8 cellular contexts compared by ENCODE assay signal in genomic region chr3:143002727-143003126, GRCh38. TPM values are rescaled to one million over a fixed set of nuclear protein-coding genes. Genes with fewer than 3 reads are reported as not detected.
DNase-seq lines count a peak whose midpoint lies in the region; ATAC-seq and TF ChIP-seq lines count a peak whose summit lies in the region.

No MANE protein-coding gene starts in this region.

- H3K27ac Mint-ChIP-seq in CD4-positive, alpha-beta memory T cell: peak overlapping the region; percentile 86 to 100 (median 99)
- H3K27ac Mint-ChIP-seq in neural progenitor cell: no peak overlapping the region

- H2AFZ ChIP-seq in neural progenitor cell (replicated peaks): no peak overlapping the region

- ATAC-seq in GM18868 (IDR thresholded peaks at IDR 0.05; ENCODE audit: unreplicated experiment): no peak

- H3K4me3 Mint-ChIP-seq in CD4-positive, alpha-beta memory T cell: peak overlapping the region; percentile 97 to 100 (median 99)
- H3K4me3 Mint-ChIP-seq in neural progenitor cell: peak overlapping the region; percentile 98

- H3K27me3 Mint-ChIP-seq in CD4-positive, alpha-beta memory T cell: peaks cover 0 to 2% of the 10 kb centered on the region in 2 donors
- H3K27me3 Mint-ChIP-seq in neural progenitor cell (ENCODE audit: insufficient read depth, low read depth): no peaks in the 10 kb centered on the region

- no peaks in the 10 kb centered on the region for H3K9me3 Mint-ChIP-seq in CD4-positive, alpha-beta memory T cell
- no peaks in the 10 kb centered on the region for H3K9me3 Mint-ChIP-seq in neural progenitor cell

- peaks cover 0 to 16% of the 10 kb centered on the region in 2 donors for H3K36me3 Mint-ChIP-seq in CD4-positive, alpha-beta memory T cell
- peaks cover 6% of the 10 kb centered on the region for H3K36me3 Mint-ChIP-seq in neural progenitor cell

- H3K27ac ChIP-seq in CD4-positive, alpha-beta memory T cell (ENCODE audit: low read depth, low read length): peak overlapping the region; percentile 95
- H3K27ac ChIP-seq in ectodermal cell (ENCODE audit: insufficient read depth, low read depth, low read length, poor library complexity, severe bottlenecking) (no peak overlapping the region), neural progenitor cell (no peak overlapping the region)

- 4 to 5% methylated on average over 7 to 9 of the region's 9 CpGs for WGBS in ectodermal cell, 2 experiments

- H3K9ac ChIP-seq in neural progenitor cell: peak overlapping the region; percentile 98

- peaks cover 79% of the 10 kb centered on the region for H3K79me2 ChIP-seq in neural progenitor cell (ENCODE audit: low read depth)

- peaks cover 29% of the 10 kb centered on the region for H3F3A ChIP-seq in neural progenitor cell (ENCODE audit: low read depth)

- peaks cover 38 to 69% (median 48%) of the 10 kb centered on the region in 4 donors for H3K4me1 Mint-ChIP-seq in CD4-positive, alpha-beta memory T cell
- peaks cover 24% of the 10 kb centered on the region for H3K4me1 Mint-ChIP-seq in neural progenitor cell

- CTCF ChIA-PET in CD4-positive, alpha-beta memory T cell (lab: Charles Lee; ENCODE audit: partially characterized antibody): interaction anchor here (0.9 to 4.3 kb wide), 7 partner anchors 9 to 424 kb away, joined by 3 to 16 read pairs (median 5); partner anchors contain the start of gene PLS1

- H4K20me1 ChIP-seq in neural progenitor cell (ENCODE audit: low read depth): peaks cover 33% of the 10 kb centered on the region

- H3K4me3 ChIP-seq in CD4-positive, alpha-beta memory T cell (ENCODE audit: low read length in 2 of 2): peak overlapping the region; percentile 82 to 100
- H3K4me3 ChIP-seq in ectodermal cell (ENCODE audit: insufficient read depth, low read depth, low read length) (peak overlapping the region; percentile 88), neural progenitor cell (peak overlapping the region; percentile 89)

- intact Hi-C loops in CD4-positive, alpha-beta memory T cell (cut with micrococcal nuclease): loop anchor here (5.0 kb wide), 2 partner anchors 1125 to 1205 kb away; partner anchors contain the start of gene ATP1B3

- POLR2A ChIA-PET in CD4-positive, alpha-beta memory T cell (lab: Charles Lee; ENCODE audit: partially characterized antibody): interaction anchor here (2.0 to 4.6 kb wide), 7 partner anchors 9 to 969 kb away, joined by 8 to 72 read pairs (median 18); partner anchors contain the start of genes ATR, DIPK2A, PLS1 and TRPC1

- no peaks in the 10 kb centered on the region for H3K27me3 ChIP-seq in CD4-positive, alpha-beta memory T cell (ENCODE audit: insufficient read depth, low read length)
- H3K27me3 ChIP-seq in ectodermal cell (ENCODE audit: control insufficient read depth, insufficient read depth, low read length, poor library complexity, severe bottlenecking) (no peaks in the 10 kb centered on the region), neural progenitor cell (no peaks in the 10 kb centered on the region)

- H3K4me2 ChIP-seq in neural progenitor cell: peak overlapping the region; percentile 91

- no peak for DNase-seq in CD4-positive, alpha-beta memory T cell
- DNase-seq in NAMALWA (ENCODE audit: low spot score) (peak; percentile 44), neural progenitor cell (ENCODE audit: low spot score) (no peak), HuH-7 (ENCODE audit: low spot score) (no peak), EL (no peak)
- no peak for DNase-seq in activated CD8-positive, alpha-beta memory T cell treated with anti-CD3 and anti-CD28 coated beads, Interleukin-2, amount 50 U/mL, for 4 hours

- no peaks in the 10 kb centered on the region for H3K9me3 ChIP-seq in CD4-positive, alpha-beta memory T cell (ENCODE audit: control insufficient read depth in 1 of 2, low read length in 2 of 2)
- H3K9me3 ChIP-seq in ectodermal cell (ENCODE audit: control insufficient read depth, low read length) (no peaks in the 10 kb centered on the region), neural progenitor cell (ENCODE audit: low read depth) (no peaks in the 10 kb centered on the region)

- TF ChIP-seq CTCF in neural progenitor cell (IDR thresholded peaks at IDR 0.05): no peak

- H3K36me3 ChIP-seq in CD4-positive, alpha-beta memory T cell (ENCODE audit: insufficient read depth, low read length): no peaks in the 10 kb centered on the region
- H3K36me3 ChIP-seq in ectodermal cell (ENCODE audit: control insufficient read depth, insufficient read depth, low read length) (no peaks in the 10 kb centered on the region), neural progenitor cell (no peaks in the 10 kb centered on the region)

- H3K4me1 ChIP-seq in CD4-positive, alpha-beta memory T cell (ENCODE audit: insufficient read depth, low read length): peaks cover 58% of the 10 kb centered on the region
- no peaks in the 10 kb centered on the region for H3K4me1 ChIP-seq in ectodermal cell (ENCODE audit: control insufficient read depth, insufficient read depth, low read length)
- H3K4me1 ChIP-seq in neural progenitor cell: peaks cover 20% of the 10 kb centered on the region

RNA-seq across cellular contexts. Expression of gene U2SURP, which starts 1.4 kb away (rescaled TPM):
- 100 to 1,000 TPM; 137 TPM for total RNA-seq in CD4-positive, alpha-beta memory T cell
- 100 to 1,000 TPM in 1 of 2 donors, 10 to 100 TPM in 1; 97.6 to 115 TPM for polyA plus RNA-seq in CD4-positive, alpha-beta memory T cell
- polyA plus RNA-seq in ectodermal cell (2013, experiment 1 of 4): 137 TPM
- 150 TPM for polyA plus RNA-seq in ectodermal cell (2013, experiment 2 of 4)
- polyA plus RNA-seq in ectodermal cell (2013, experiment 3 of 4): 100 TPM
- polyA plus RNA-seq in ectodermal cell (2013, experiment 4 of 4): 111 TPM
- 148 and 232 TPM in 2 replicates for total RNA-seq in neural progenitor cell (ENCODE audit: low replicate concordance)

RNA-seq across cellular contexts. Expression of gene PAQR9, which starts 39.3 kb away (rescaled TPM):
- not detected for total RNA-seq in CD4-positive, alpha-beta memory T cell
- not detected for polyA plus RNA-seq in CD4-positive, alpha-beta memory T cell
- 2.5 TPM for polyA plus RNA-seq in ectodermal cell (2013, experiment 1 of 4)
- polyA plus RNA-seq in ectodermal cell (2013, experiment 2 of 4): 2.3 TPM
- 2.3 TPM for polyA plus RNA-seq in ectodermal cell (2013, experiment 3 of 4)
- 2.4 TPM for polyA plus RNA-seq in ectodermal cell (2013, experiment 4 of 4)
- total RNA-seq in neural progenitor cell (ENCODE audit: low replicate concordance): 1.7 and 2.2 TPM in 2 replicates
